Comparison of ENCODE assay signal across 11 cellular contexts in genomic region chr2:24014902-24015301, GRCh38. TPM values are rescaled to one million over a fixed set of nuclear protein-coding genes. Genes with fewer than 3 reads are reported as not detected.
DNase-seq lines count a peak whose midpoint lies in the region; ATAC-seq and TF ChIP-seq lines count a peak whose summit lies in the region.
"Not testable (repeated sequence)": the region's sequence is repeated elsewhere in the genome, so short reads cannot be mapped to it uniquely, and the experiment has no call there.
"Had no signal": no experiment of that assay in that cellular context is flagged by ENCODE, and none has a peak within 500 bp of the region (broad histone marks: within the 10 kb centered on the region; RNA-seq: fewer than 3 reads in every experiment).

No MANE protein-coding gene starts in this region.

- not testable (repeated sequence) for H3K4me3 ChIP-seq in AG04450 (ENCODE audit: low read depth, low read length); mammary epithelial cell (replicated peaks in 1 of 3; ENCODE audit: insufficient read depth in 1 of 3, low read depth in 2 of 3, low read length in 3 of 3)

- WGBS in mammary epithelial cell (ENCODE audit: low coverage, missing lambda C conversion rate) = 92% methylated on average over 6 of the region's 6 CpGs

- not testable (repeated sequence) for H3K9me3 ChIP-seq in AG04450 (ENCODE audit: control insufficient read depth, insufficient read depth, low read length); mammary epithelial cell (replicated peaks; ENCODE audit: insufficient read depth, low read length)

- H3K27ac Mint-ChIP-seq in WTC11 = not testable (repeated sequence)

- H3K27me3 ChIP-seq in AG04450 (ENCODE audit: control insufficient read depth, insufficient read depth, low read length); mammary epithelial cell (ENCODE audit: insufficient read depth, low read length): not testable (repeated sequence)

- not testable (repeated sequence) for H2AFZ ChIP-seq in mammary epithelial cell (ENCODE audit: low read depth, low read length)

- CTCF ChIA-PET in AG04450 (lab: Charles Lee) = interaction anchor here (2.0 kb wide), 1 partner anchor 88 kb away, joined by 8 read pairs; the partner anchor contains the start of gene ATAD2B
- CTCF ChIA-PET in RWPE1 (lab: Yijun Ruan, JAX) = interaction anchor here (0.8 kb wide), 1 partner anchor 8 kb away, joined by 5 read pairs; no protein-coding TSS in a partner anchor
- CTCF ChIA-PET in WTC11 (lab: Charles Lee); mammary epithelial cell (lab: Charles Lee; ENCODE audit: low non-redundant PET): not testable (repeated sequence)

- not testable (repeated sequence) for H3K4me3 Mint-ChIP-seq in WTC11

- not testable (repeated sequence) for DNase-seq in AG04450 (ENCODE audit: low read depth, low spot score); RWPE1 (ENCODE audit: low spot score); WTC11 (ENCODE audit: low spot score); mammary epithelial cell
- DNase-seq in EH (ENCODE audit: low read depth) = peak; percentile 15
- DNase-seq in M059J (ENCODE audit: low read depth) = peak; percentile 12
- peak; percentile 50 for DNase-seq in kidney glomerular epithelial cell (lab: John Stamatoyannopoulos, UW)
- peak; percentile 60 for DNase-seq in renal cortical epithelial cell (ENCODE audit: low read depth)

- not testable (repeated sequence) for H4K20me1 ChIP-seq in mammary epithelial cell (ENCODE audit: insufficient read depth, low read length)

- in situ Hi-C loops in mammary epithelial cell (cut with MboI; ENCODE audit: low sequenced_read_pairs in 2 of 2) = not testable (repeated sequence)

- peaks cover 24% of the 10 kb centered on the region for H3K4me1 Mint-ChIP-seq in WTC11

- TF ChIP-seq CTCF in AG04450 (IDR thresholded peaks at IDR 0.05; ENCODE audit: low read depth, low read length); RWPE1 (conservative IDR thresholded peaks at IDR 0.05; ENCODE audit: low read depth); WTC11 (IDR thresholded peaks at IDR 0.05); mammary epithelial cell (conservative IDR thresholded peaks at IDR 0.05 in 1 of 2, IDR thresholded peaks at IDR 0.05 in 1 of 2; ENCODE audit: extremely low read depth in 1 of 2, insufficient read depth in 1 of 2, low read depth in 1 of 2, low read length in 2 of 2): not testable (repeated sequence)

- H3K27ac ChIP-seq in AG04450 (ENCODE audit: low read depth, low read length) (peak overlapping the region; percentile 61), RWPE1 (peak overlapping the region; percentile 70)
- H3K27ac ChIP-seq in mammary epithelial cell (ENCODE audit: insufficient read depth, low read depth, low read length) = not testable (repeated sequence)

- not testable (repeated sequence) for BruUV-seq in mammary epithelial cell (replicated peaks; lab: Mats Ljungman, UMichigan)

- not testable (repeated sequence) for H3K27me3 Mint-ChIP-seq in WTC11 (ENCODE audit: low read depth)

- not testable (repeated sequence) for H3K36me3 Mint-ChIP-seq in WTC11

- H3K9ac ChIP-seq in mammary epithelial cell (ENCODE audit: insufficient read depth, low read length) = not testable (repeated sequence)

- H3K79me2 ChIP-seq in mammary epithelial cell (ENCODE audit: insufficient read depth, low read length) = not testable (repeated sequence)

- H3K4me2 ChIP-seq in mammary epithelial cell (ENCODE audit: insufficient read depth, low read depth, low read length) = peak overlapping the region; percentile 52

- dilution Hi-C loops in mammary epithelial cell (cut with HindIII; ENCODE audit: low sequenced_read_pairs) = not testable (repeated sequence)

- peaks cover 30% of the 10 kb centered on the region for H3K4me1 ChIP-seq in mammary epithelial cell (ENCODE audit: insufficient read depth, low read length)

- ATAC-seq in WTC11 = not testable (repeated sequence)

- intact Hi-C loops in mammary epithelial cell (cut with micrococcal nuclease) = loop anchor here (2.0 kb wide), 1 partner anchor 32 kb away; the partner anchor contains the start of gene WDCP

- H3K36me3 ChIP-seq in mammary epithelial cell (ENCODE audit: insufficient read depth, low read length) = not testable (repeated sequence)

- POLR2A ChIA-PET in AG04450 (lab: Yijun Ruan, JAX) = interaction anchor here (0.6 to 2.0 kb wide), 6 partner anchors 32 to 321 kb away, joined by 3 to 12 read pairs (median 6); partner anchors contain the start of genes ATAD2B, TP53I3 and WDCP
- POLR2A ChIA-PET in RWPE1 (lab: Yijun Ruan, JAX; ENCODE audit: low non-redundant PET); WTC11 (lab: Charles Lee): not testable (repeated sequence)

- H3K9me3 Mint-ChIP-seq in WTC11 = not testable (repeated sequence)

TF ChIP-seq in WTC11, 78 proteins besides CTCF, POLR2A, EP300 and RAD21:
- TF ChIP-seq GABPB1 (CRISPR knock-in tag; IDR thresholded peaks at IDR 0.05) = peak; percentile 36; the same call in 1 of the 2 replicates

RNA-seq across cellular contexts. Expression of gene MFSD2B, which starts 5.0 kb away (rescaled TPM):
- 0.05 TPM in 1 of 2 replicates, not detected in the other for polyA plus RNA-seq in AG04450 (2011; rRNA removed)
- 0.18 TPM in 1 of 2 replicates, not detected in the other for polyA minus RNA-seq in AG04450 (2011; rRNA and poly(A)+ RNA removed)
- total RNA-seq in M059J (2014; rRNA removed; shearing (Covaris generic)) = not detected in 2 replicates
- total RNA-seq in WTC11 (2021) = 0.42 to 0.55 TPM (median 0.50 TPM) in 3 replicates
- total RNA-seq in mammary epithelial cell = under 1 TPM in 1 of 2 donors, not detected in 1; under 0.01 TPM
- polyA plus RNA-seq in mammary epithelial cell = not detected
- polyA minus RNA-seq in mammary epithelial cell = not detected
- 0.05 and 0.35 TPM in 2 replicates for total RNA-seq in renal cortical epithelial cell
- total RNA-seq: A172, HT-29 had no signal
- polyA plus RNA-seq: CD4-positive, CD25-positive, alpha-beta regulatory T cell had no signal

RNA-seq across cellular contexts. Expression of gene WDCP, which starts 32.3 kb away (rescaled TPM):
- 13.6 and 16.1 TPM in 2 replicates for polyA plus RNA-seq in AG04450 (2011; rRNA removed)
- polyA minus RNA-seq in AG04450 (2011; rRNA and poly(A)+ RNA removed) = 30.8 and 31.7 TPM in 2 replicates
- total RNA-seq in M059J (2014; rRNA removed; shearing (Covaris generic)) = 12.1 and 12.8 TPM in 2 replicates
- total RNA-seq in WTC11 (2021) = 30.5 to 33.6 TPM (median 31.9 TPM) in 3 replicates
- total RNA-seq in mammary epithelial cell = 10 to 100 TPM in 1 of 2 donors, 1 to 10 TPM in 1; 9.0 to 10.1 TPM
- 10.2 TPM for polyA plus RNA-seq in mammary epithelial cell
- polyA minus RNA-seq in mammary epithelial cell = 16.4 TPM
- 8.7 and 14.3 TPM in 2 replicates for total RNA-seq in renal cortical epithelial cell

RNA-seq across cellular contexts. Expression of gene FKBP1B, which starts 34.6 kb away (rescaled TPM):
- polyA plus RNA-seq in AG04450 (2011; rRNA removed) = 19.4 and 19.7 TPM in 2 replicates
- polyA minus RNA-seq in AG04450 (2011; rRNA and poly(A)+ RNA removed) = 5.8 and 9.2 TPM in 2 replicates
- 6.6 and 9.7 TPM in 2 replicates for total RNA-seq in M059J (2014; rRNA removed; shearing (Covaris generic))
- 58.6 to 83.9 TPM (median 74.8 TPM) in 3 replicates for total RNA-seq in WTC11 (2021)
- 10 to 100 TPM; 15.3 to 20.9 TPM for total RNA-seq in mammary epithelial cell
- 45.1 TPM for polyA plus RNA-seq in mammary epithelial cell
- 25.6 TPM for polyA minus RNA-seq in mammary epithelial cell
- total RNA-seq in renal cortical epithelial cell = 21.3 and 28.5 TPM in 2 replicates
- total RNA-seq: HT-29 had no signal
